Comparison of ENCODE assay signal across 14 cellular contexts in the genomic region with DNA sequence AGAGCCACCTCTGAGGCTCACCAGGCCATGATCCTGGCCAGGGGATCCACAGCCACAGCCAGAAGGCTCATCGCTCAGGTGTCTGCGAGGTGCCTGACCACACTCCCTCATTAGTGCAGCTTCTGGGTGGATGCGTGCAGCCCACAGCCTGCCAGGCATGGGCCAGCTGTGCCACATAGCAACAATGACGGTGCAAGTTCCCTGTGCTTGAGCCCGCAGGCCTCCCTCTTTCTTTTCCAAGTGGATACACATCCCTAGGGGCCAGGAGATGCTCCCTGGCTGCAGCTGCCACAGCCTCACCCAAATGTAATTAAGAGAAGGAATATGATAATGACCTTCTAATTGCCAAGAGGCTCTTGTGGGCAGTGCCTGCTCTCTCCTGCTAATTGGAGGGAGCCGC.
DNase-seq lines count a peak whose midpoint lies in the region.
"Had no signal": no experiment of that assay in that cellular context is flagged by ENCODE, and none has a peak within 500 bp of the region (broad histone marks: within the 10 kb centered on the region; RNA-seq: fewer than 3 reads in every experiment).

No MANE protein-coding gene starts in this region.

- DNase-seq in NCI-H187 (lab: John Stamatoyannopoulos, UW) = peak; percentile 28 to 37
- DNase-seq in NCI-H187 treated with DMSO at 0.1 percent for 48 hours (lab: John Stamatoyannopoulos, UW) = no peak
- peak; percentile 86 for DNase-seq in DMS79 (lab: John Stamatoyannopoulos, UW)
- peak; percentile 85 for DNase-seq in NCI-H2171 (lab: John Stamatoyannopoulos, UW)
- DNase-seq in activated CD4-positive, alpha-beta T cell treated with anti-CD3 and anti-CD28 coated beads for 48 hours = no peak
- no peak for DNase-seq in activated gamma-delta T cell (lab: John Stamatoyannopoulos, UW)
- DNase-seq: Caco-2; CD4-positive, alpha-beta T cell; MM.1S; NCI-H2029; NCI-H774; PC-9 had no signal

- peak overlapping the region; percentile 38 for H3K27ac ChIP-seq in angular gyrus (ENCODE audit: low read depth, low read length)
- H3K27ac ChIP-seq: PC-9, RWPE1 had no signal

Comparison
In these comparisons a context has a peak if more than half of its experiments do, and no peak if none do; other contexts are left out.
1. DNase-seq: peak in NCI-H187 (2 of 2), DMS79 (single experiment) and NCI-H2171 (single experiment); none in NCI-H187 treated with DMSO at 0.1 percent for 48 hours (single experiment), activated CD4-positive, alpha-beta T cell treated with anti-CD3 and anti-CD28 coated beads for 48 hours (single experiment) and activated gamma-delta T cell (single experiment).